1 cellular context compared by ENCODE assay signal in the genomic region with DNA sequence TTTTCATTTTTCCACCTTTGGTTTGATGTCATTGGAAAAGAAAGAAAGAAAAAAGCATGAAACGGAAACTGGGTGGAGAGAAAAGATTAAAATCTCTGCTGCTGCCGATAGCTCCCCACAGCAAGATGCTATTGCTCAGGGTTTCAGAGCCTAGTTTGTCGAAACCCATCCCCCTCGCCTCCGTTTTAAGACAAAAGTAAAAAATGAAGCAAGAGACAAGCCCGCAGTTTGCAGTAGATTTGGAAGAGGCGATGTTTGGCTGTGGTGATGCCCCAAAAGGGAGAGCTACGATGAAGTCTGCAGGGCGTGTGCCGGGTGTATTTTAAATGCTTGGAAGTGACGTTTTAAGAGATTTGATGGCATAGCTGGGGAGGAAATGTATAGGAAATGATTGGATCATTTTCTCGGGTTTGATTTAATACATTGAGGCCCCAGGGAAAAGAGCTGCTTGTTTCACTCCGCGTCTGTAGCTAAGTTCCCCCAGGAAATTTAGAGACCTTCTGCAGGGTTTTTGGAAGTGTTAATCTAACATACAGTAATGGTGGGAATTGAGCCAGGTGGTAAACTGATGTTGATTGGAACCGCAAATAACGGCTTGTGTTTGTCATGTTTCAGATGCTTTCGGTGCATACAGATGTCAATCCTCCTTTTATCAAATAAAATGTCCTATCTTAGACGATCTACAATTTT.
TF ChIP-seq lines count a peak whose summit lies in the region.

No MANE protein-coding gene starts in this region.

TF ChIP-seq in GM12878, 131 proteins besides CTCF, POLR2A, EP300 and RAD21 (continued from another document):
- TF ChIP-seq BCLAF1 (IDR thresholded peaks at IDR 0.05): no peak
TF ChIP-seq in GM12878: peak in this region for 1.
